ENCODE assay signal across 9 cellular contexts in genomic region chr3:122975163-122975923, GRCh38. TPM values are rescaled to one million over a fixed set of nuclear protein-coding genes. Genes with fewer than 3 reads are reported as not detected.
DNase-seq lines count a peak whose midpoint lies in the region; ATAC-seq, FAIRE-seq and TF ChIP-seq lines count a peak whose summit lies in the region.
"Had no signal": no experiment of that assay in that cellular context is flagged by ENCODE, and none has a peak within 500 bp of the region (broad histone marks: within the 10 kb centered on the region; RNA-seq: fewer than 3 reads in every experiment).

No MANE protein-coding gene starts in this region.

- no peak overlapping the region for H3K4me3 Mint-ChIP-seq in MCF 10A (ENCODE audit: unreplicated experiment)

- peak overlapping the region; percentile 77 for H4K91ac ChIP-seq in H1 (replicated peaks; ENCODE audit: insufficient read length, low read length)

- H2AK5ac ChIP-seq in H1 (ENCODE audit: low read depth, low read length), result peak overlapping the region; percentile 47; the same call in 1 of the 2 replicates

- TF ChIP-seq RAD21 in H1 (IDR thresholded peaks at IDR 0.05 in 1 of 2, conservative IDR thresholded peaks at IDR 0.05 in 1 of 2; ENCODE audit: low read depth in 2 of 2, low read length in 2 of 2), result no peak

- H3K36me3 ChIP-seq in OCI-LY3 (replicated peaks; ENCODE audit: low read depth, low read length) (no peaks in the 10 kb centered on the region), H1 (ENCODE audit: control insufficient read depth in 2 of 4, insufficient read depth in 4 of 4, low read length in 3 of 4) (no peaks in the 10 kb centered on the region; a peak in 1 of 8 replicates), parathyroid adenoma (ENCODE audit: control insufficient read depth, insufficient read depth, low read length) (no peaks in the 10 kb centered on the region)

- no peaks in the 10 kb centered on the region for H3K27me3 Mint-ChIP-seq in MCF 10A (ENCODE audit: insufficient read depth, unreplicated experiment)

- POLR2A ChIA-PET in MCF 10A (lab: Yijun Ruan, JAX), result no interaction called here
- POLR2A ChIA-PET in H1 (lab: Charles Lee; ENCODE audit: partially characterized antibody), result interaction anchor here (1.2 to 1.3 kb wide), 3 partner anchors 8 to 11 kb away, joined by 3 to 4 read pairs (median 4); no protein-coding TSS in a partner anchor

- intact Hi-C loops in MCF 10A (cut with micrococcal nuclease), result no loop called here

- CTCF ChIA-PET in MCF 10A (lab: Yijun Ruan, JAX), result interaction anchor here (0.7 to 1.0 kb wide), 2 partner anchors 20 to 39 kb away, joined by 3 read pairs; no protein-coding TSS in a partner anchor
- CTCF ChIA-PET in H1 (lab: Charles Lee; ENCODE audit: partially characterized antibody), result interaction anchor here (0.9 to 4.1 kb wide), 10 partner anchors 8 to 53 kb away, joined by 3 to 17 read pairs (median 4); partner anchors contain the start of gene SEMA5B

- H3K4me2 ChIP-seq in OCI-LY3 (ENCODE audit: low read length) (peak overlapping the region; percentile 83), H1 (ENCODE audit: insufficient read depth in 1 of 2, low read depth in 2 of 2, low read length in 2 of 2) (peak overlapping the region; percentile 51 to 58), parathyroid adenoma (ENCODE audit: low read length) (no peak overlapping the region)

- H3K9ac ChIP-seq in OCI-LY3 (ENCODE audit: low read length), result peak overlapping the region; percentile 39
- H3K9ac ChIP-seq in H1 (replicated peaks in 1 of 4; ENCODE audit: extremely low read depth in 1 of 4, low read depth in 3 of 4, low read length in 3 of 4), result no peak overlapping the region
- H3K9ac ChIP-seq in parathyroid adenoma, result no peak overlapping the region

- H3K23ac ChIP-seq in H1 (ENCODE audit: insufficient read length), result no peak overlapping the region

- peak overlapping the region; percentile 84 for H3K18ac ChIP-seq in H1 (ENCODE audit: extremely low read depth, low read length)

- peak overlapping the region; percentile 84; the same call in 1 of the 2 replicates for H2BK5ac ChIP-seq in H1 (ENCODE audit: low read depth, low read length)

- peak; percentile 46 for ATAC-seq in HG03135 (IDR thresholded peaks at IDR 0.05; ENCODE audit: unreplicated experiment)
- ATAC-seq in HG02885 (IDR thresholded peaks at IDR 0.05; ENCODE audit: poor library complexity, unreplicated experiment), result no peak
- ATAC-seq: body of pancreas had no signal

- no peaks in the 10 kb centered on the region for H4K20me1 ChIP-seq in OCI-LY3 (ENCODE audit: insufficient read depth, low read length)
- no peaks in the 10 kb centered on the region for H4K20me1 ChIP-seq in H1 (replicated peaks in 1 of 2; ENCODE audit: control insufficient read depth in 1 of 2, insufficient read depth in 2 of 2, low read length in 2 of 2)

- no TSS peak for BruUV-seq in MCF 10A (replicated peaks; lab: Mats Ljungman, UMichigan)

- peaks cover 42% of the 10 kb centered on the region for H3K4me1 ChIP-seq in OCI-LY3 (ENCODE audit: low read length)
- peaks cover 7 to 46% (median 31%) of the 10 kb centered on the region in 4 experiments for H3K4me1 ChIP-seq in H1 (replicated peaks in 1 of 4; ENCODE audit: control insufficient read depth in 3 of 4, insufficient read depth in 4 of 4, low read length in 3 of 4)
- peaks cover 6% of the 10 kb centered on the region for H3K4me1 ChIP-seq in parathyroid adenoma
- H3K4me1 ChIP-seq: body of pancreas had no signal

- peak overlapping the region; percentile 45; the same call in 1 of the 2 replicates for H4K8ac ChIP-seq in H1 (ENCODE audit: extremely low read depth, insufficient read depth, low read length)

- peak overlapping the region; percentile 10 for H3K4ac ChIP-seq in H1 (replicated peaks; ENCODE audit: insufficient read length, low read depth, low read length)

- peak overlapping the region; percentile 47; the same call in 1 of the 2 replicates for H2AFZ ChIP-seq in OCI-LY3 (ENCODE audit: low read depth, low read length)
- 0 out of 2 replicates have a peak overlapping the region, but pooled peaks have one; percentile 3 for H2AFZ ChIP-seq in H1 (ENCODE audit: low read length)
- peak overlapping the region; percentile 12 for H2AFZ ChIP-seq in parathyroid adenoma

- H3K9me3 Mint-ChIP-seq in MCF 10A (ENCODE audit: unreplicated experiment), result no peaks in the 10 kb centered on the region

- no peak for TF ChIP-seq POLR2A in H1 (IDR thresholded peaks at IDR 0.05; ENCODE audit: control extremely low read depth in 1 of 2, low read depth in 2 of 2, low read length in 2 of 2)

- no peaks in the 10 kb centered on the region for H3K36me3 Mint-ChIP-seq in MCF 10A (ENCODE audit: insufficient read depth, unreplicated experiment)

- H3K27me3 ChIP-seq in OCI-LY3 (ENCODE audit: low read depth, low read length) (peaks cover 14% of the 10 kb centered on the region; the same call in 1 of the 2 replicates), H1 (replicated peaks in 1 of 4; ENCODE audit: control insufficient read depth in 3 of 4, extremely low read depth in 1 of 4, insufficient read depth in 3 of 4, low read length in 3 of 4) (no peaks in the 10 kb centered on the region), parathyroid adenoma (ENCODE audit: control insufficient read depth, insufficient read depth, low read length) (no peaks in the 10 kb centered on the region)
- H3K27me3 ChIP-seq: body of pancreas had no signal

- WGBS in H1 (ENCODE audit: extremely low coverage in 1 of 2, insufficient coverage in 1 of 2, insufficient read length in 1 of 2, insufficient replicate concordance in 2 of 2, low coverage in 1 of 2, low lambda C conversion rate in 2 of 2, missing lambda C conversion rate in 1 of 2), 2 experiments, result 50% methylated on average over 10 of the region's 12 CpGs; no CpG with 5 or more reads in 1 of the 2 experiments

- H3K79me2 ChIP-seq in OCI-LY3 (ENCODE audit: low read length) (no peaks in the 10 kb centered on the region), H1 (ENCODE audit: control insufficient read depth in 1 of 2, insufficient read depth in 2 of 2, low read length in 2 of 2) (no peaks in the 10 kb centered on the region), parathyroid adenoma (no peaks in the 10 kb centered on the region)

- TF ChIP-seq EP300 in H1 (IDR thresholded peaks at IDR 0.05; ENCODE audit: borderline replicate concordance in 1 of 2, low read depth in 2 of 2, low read length in 2 of 2), result no peak

- FAIRE-seq in H1 (lab: Jason Lieb, UNC), result no peak

- TF ChIP-seq CTCF in MCF 10A (IDR thresholded peaks at IDR 0.05; ENCODE audit: unreplicated experiment) (no peak), OCI-LY3 (IDR thresholded peaks at IDR 0.05; ENCODE audit: low read depth, low read length) (no peak), H1 (IDR thresholded peaks at IDR 0.05; ENCODE audit: control extremely low read depth in 1 of 3, insufficient read depth in 1 of 3, low read depth in 1 of 3, low read length in 3 of 3) (no peak), parathyroid adenoma (IDR thresholded peaks at IDR 0.05) (no peak), GM13977 (IDR thresholded peaks at IDR 0.05; ENCODE audit: extremely low read depth, insufficient read depth, missing control alignments) (no peak)

- H3K9me3 ChIP-seq in OCI-LY3 (ENCODE audit: insufficient read depth, low read length) (no peaks in the 10 kb centered on the region), H1 (ENCODE audit: insufficient read depth in 2 of 2, low read depth in 1 of 2, low read length in 1 of 2) (no peaks in the 10 kb centered on the region), parathyroid adenoma (ENCODE audit: control insufficient read depth, low read length) (no peaks in the 10 kb centered on the region)
- H3K9me3 ChIP-seq: body of pancreas had no signal

- H3K27ac Mint-ChIP-seq in MCF 10A (ENCODE audit: low read depth, unreplicated experiment), result no peak overlapping the region

- DNase-seq in T47D (ENCODE audit: low read depth in 1 of 2, low spot score in 1 of 2), result peak; percentile 18 to 36
- no peak for DNase-seq in MCF 10A (ENCODE audit: unreplicated experiment)
- DNase-seq in H1 (ENCODE audit: low read depth in 1 of 2, low spot score in 2 of 2), result no peak
- no peak for DNase-seq in GM13977 (ENCODE audit: low spot score)

- peaks cover 35% of the 10 kb centered on the region for H3K4me1 Mint-ChIP-seq in MCF 10A (ENCODE audit: insufficient read depth, unreplicated experiment)

- H3K79me1 ChIP-seq in H1 (ENCODE audit: low read depth, low read length), result peaks cover 2% of the 10 kb centered on the region; the same call in 1 of the 2 replicates

- H3K4me3 ChIP-seq in OCI-LY3 (ENCODE audit: low read length) (peak overlapping the region; percentile 68), H1 (ENCODE audit: extremely low read depth in 1 of 4, insufficient read depth in 2 of 4, low read depth in 3 of 4, low read length in 4 of 4) (peak overlapping the region in 1 of 4 experiments; percentile 12; a peak in 1 of 8 replicates), parathyroid adenoma (ENCODE audit: low read depth, low read length) (no peak overlapping the region)
- H3K4me3 ChIP-seq: body of pancreas had no signal

- H3K23me2 ChIP-seq in H1 (ENCODE audit: low read depth, low read length), result no peaks in the 10 kb centered on the region; the same call in 1 of the 2 replicates

- no peak overlapping the region for H3K14ac ChIP-seq in H1 (ENCODE audit: insufficient read length)

- H2BK12ac ChIP-seq in H1 (ENCODE audit: low read depth, low read length), result peak overlapping the region; percentile 64; the same call in 1 of the 2 replicates

- in situ Hi-C loops in T47D (cut with HindIII; ENCODE audit: low pct_unique_long_range_greater_than_20kb, low sequenced_read_pairs) (no loop called here), GM13977 (cut with MboI; ENCODE audit: low pct_unique_long_range_greater_than_20kb, low sequenced_read_pairs, unreplicated experiment) (no loop called here)

- H4K5ac ChIP-seq in H1 (ENCODE audit: insufficient read length, low read depth, low read length), result peak overlapping the region; percentile 73

- H2BK15ac ChIP-seq in H1 (ENCODE audit: low read length), result peak overlapping the region; percentile 3; the same call in 1 of the 2 replicates

- peak overlapping the region; percentile 56 for H3K27ac ChIP-seq in OCI-LY3 (ENCODE audit: low read length)
- H3K27ac ChIP-seq in H1 (ENCODE audit: low read depth, low read length), result no peak overlapping the region
- H3K27ac ChIP-seq in parathyroid adenoma, result no peak overlapping the region
- H3K27ac ChIP-seq: body of pancreas had no signal

- H3K56ac ChIP-seq in H1 (replicated peaks; ENCODE audit: insufficient read length, low read depth, low read length), result no peak overlapping the region

- peak overlapping the region; percentile 51; the same call in 1 of the 2 replicates for H2BK20ac ChIP-seq in H1 (ENCODE audit: low read length)

- H2BK120ac ChIP-seq in H1 (replicated peaks; ENCODE audit: low read depth, low read length), result no peak overlapping the region

RNA-seq across cellular contexts. Expression of gene SEMA5B, which starts 52.2 kb away (rescaled TPM):
- not detected in 2 replicates for total RNA-seq in MCF 10A (2022)
- total RNA-seq in H1 (2021; fragmentation: NEBNext Ultra II Directional; extraction: Animal tissue kit (Norgen Biotek cat#: 25700)), result 19.9 and 22.4 TPM in 2 replicates
- polyA plus RNA-seq in H1 (2011; rRNA removed), result 13.1 and 18.8 TPM in 2 replicates
- polyA plus RNA-seq in H1 (2011; cell fraction: cytosol; rRNA removed), result 14.6 TPM
- polyA plus RNA-seq in H1 (2011; cell fraction: nucleus; rRNA removed), result 46.9 TPM
- 35.4 to 44.8 TPM (median 39.3 TPM) in 4 replicates for polyA plus RNA-seq in H1 (2012, experiment 1 of 2)
- polyA plus RNA-seq in H1 (2012, experiment 2 of 2), result 34.1 TPM
- polyA plus RNA-seq in H1 (2013, experiment 1 of 2), result 21.6 TPM
- polyA plus RNA-seq in H1 (2013, experiment 2 of 2), result 18.3 TPM
- polyA minus RNA-seq in H1 (2011; rRNA and poly(A)+ RNA removed), result 19.3 and 20.2 TPM in 2 replicates
- polyA minus RNA-seq in H1 (2011; cell fraction: cytosol; rRNA and poly(A)+ RNA removed), result 13.8 TPM
- 24.5 TPM for polyA minus RNA-seq in H1 (2011; cell fraction: nucleus; rRNA and poly(A)+ RNA removed)

Comparison
In these comparisons a context has a peak if more than half of its experiments do, and no peak if none do; other contexts are left out.
1. DNase-seq: peak in T47D (2 of 2); none in MCF 10A (single experiment), H1 (0 of 2) and GM13977 (single experiment).
2. RNA of gene SEMA5B, which starts 52.2 kb away (total RNA-seq): 19.9 to 22.4 TPM in H1; not detected in MCF 10A; every median in the first group is over 10 times any median in the second.
3. Peak in every context shown above with its lines, with median percentiles within 50 percentile points of each other: H2AFZ ChIP-seq.